Comparison of ENCODE assay signal across 8 cellular contexts in genomic region chr18:8706545-8706980, GRCh38. TPM values are rescaled to one million over a fixed set of nuclear protein-coding genes. Genes with fewer than 3 reads are reported as not detected.
A peak's percentile ranks its signal among the peaks of the same experiment; 100 is the strongest.
DNase-seq lines count a peak whose midpoint lies in the region; ATAC-seq and TF ChIP-seq lines count a peak whose summit lies in the region.

No MANE protein-coding gene starts in this region.

- H3K4me1 Mint-ChIP-seq in osteocyte (ENCODE audit: unreplicated experiment), result peaks cover 46% of the 10 kb centered on the region

- TF ChIP-seq CTCF in RWPE2 (IDR thresholded peaks at IDR 0.05; ENCODE audit: poor library complexity, severe bottlenecking) (no peak), osteocyte (IDR thresholded peaks at IDR 0.05) (no peak), adrenal gland (IDR thresholded peaks at IDR 0.05) (no peak)

- peak; percentile 50 for DNase-seq in NCI-H146 (lab: John Stamatoyannopoulos, UW)
- DNase-seq in NCI-H146 treated with DMSO at 0.1 percent for 48 hours (lab: John Stamatoyannopoulos, UW; ENCODE audit: unreplicated experiment), result no peak
- no peak for DNase-seq in RWPE2 (ENCODE audit: low spot score)
- DNase-seq in osteocyte (ENCODE audit: extremely low spot score, unreplicated experiment), result peak; percentile 83
- no peak for DNase-seq in mucosa of gallbladder (ENCODE audit: low spot score)
- no peak for DNase-seq in MV-4-11 (lab: John Stamatoyannopoulos, UW)
- no peak for DNase-seq in adrenal gland

- H3K27me3 Mint-ChIP-seq in osteocyte (ENCODE audit: unreplicated experiment), result no peaks in the 10 kb centered on the region

- peak overlapping the region; percentile 66 for H3K27ac ChIP-seq in RWPE2 (ENCODE audit: poor library complexity, severe bottlenecking)
- H3K27ac ChIP-seq in adrenal gland, result peak overlapping the region in 1 of 5 donors; percentile 57

- no peaks in the 10 kb centered on the region for H3K9me3 Mint-ChIP-seq in osteocyte (ENCODE audit: unreplicated experiment)

- H3K27me3 ChIP-seq in RWPE2 (ENCODE audit: insufficient read depth, poor library complexity, severe bottlenecking) (no peaks in the 10 kb centered on the region), endocrine pancreas (ENCODE audit: control insufficient read depth, insufficient read depth, low read length) (no peaks in the 10 kb centered on the region), adrenal gland (peaks cover 7% of the 10 kb centered on the region)

- TF ChIP-seq POLR2A in adrenal gland (IDR thresholded peaks at IDR 0.05), result no peak

- H3K4me1 ChIP-seq in RWPE2 (ENCODE audit: insufficient read depth, poor library complexity, severe bottlenecking), result no peaks in the 10 kb centered on the region
- no peaks in the 10 kb centered on the region for H3K4me1 ChIP-seq in endocrine pancreas (ENCODE audit: control insufficient read depth, insufficient read depth, low read length)
- peaks cover 9 to 18% of the 10 kb centered on the region in 2 donors for H3K4me1 ChIP-seq in adrenal gland (replicated peaks in 1 of 2)

- H3K36me3 Mint-ChIP-seq in osteocyte (ENCODE audit: unreplicated experiment), result peaks cover 2% of the 10 kb centered on the region

- H3K4me3 ChIP-seq in RWPE2 (ENCODE audit: severe bottlenecking), result peak overlapping the region; percentile 95
- H3K4me3 ChIP-seq in endocrine pancreas (ENCODE audit: control insufficient read depth, insufficient read depth, low read length), result no peak overlapping the region
- peak overlapping the region in 1 of 4 donors; percentile 83 for H3K4me3 ChIP-seq in adrenal gland

- peak overlapping the region; percentile 97 for H3K27ac Mint-ChIP-seq in osteocyte (ENCODE audit: unreplicated experiment)

- H3K36me3 ChIP-seq in RWPE2 (ENCODE audit: low read depth) (peaks cover 9% of the 10 kb centered on the region; the same call in 1 of the 2 replicates), endocrine pancreas (ENCODE audit: control insufficient read depth, insufficient read depth, low read length) (no peaks in the 10 kb centered on the region), adrenal gland (replicated peaks in 1 of 2) (no peaks in the 10 kb centered on the region)

- H3K4me3 Mint-ChIP-seq in osteocyte (ENCODE audit: unreplicated experiment), result peak overlapping the region; percentile 99

- H3K9me3 ChIP-seq in RWPE2 (ENCODE audit: severe bottlenecking) (no peaks in the 10 kb centered on the region), endocrine pancreas (ENCODE audit: control insufficient read depth, low read length) (no peaks in the 10 kb centered on the region), adrenal gland (replicated peaks in 1 of 3) (no peaks in the 10 kb centered on the region)

- peak; percentile 2; the same call in 1 of the 3 replicates for ATAC-seq in RWPE2 (ENCODE audit: low read depth)

- intact Hi-C loops in adrenal gland (cut with DNase I), result loop anchor here in 1 of 2 donors (10.0 kb wide), 1 partner anchor 348 kb away; no protein-coding TSS in a partner anchor

- peak overlapping the region; percentile 1 for H3K9ac ChIP-seq in endocrine pancreas (ENCODE audit: control insufficient read depth, insufficient read depth, low read length)

- WGBS in adrenal gland, 4 donors, result 2 to 5% (median 4%) methylated on average over 7 to 38 of the region's 38 CpGs

RNA-seq across cellular contexts. Expression of gene MTCL1, which starts 1.2 kb away (rescaled TPM):
- total RNA-seq in osteocyte, result 56.9 and 58.4 TPM in 2 replicates
- 182 TPM for total RNA-seq in mucosa of gallbladder
- total RNA-seq in adrenal gland, result 1 to 10 TPM in 5 of 8 donors, under 1 TPM in 3; 0.43 to 4.4 (median 1.4) TPM
- polyA plus RNA-seq in adrenal gland, result 10 to 100 TPM in 1 of 3 donors, 1 to 10 TPM in 2; 2.3 to 12.5 (median 4.9) TPM

Comparison
In these comparisons a context has a peak if more than half of its experiments do, and no peak if none do; other contexts are left out.
1. DNase-seq: peak in NCI-H146 (single experiment) and osteocyte (single experiment); none in NCI-H146 treated with DMSO at 0.1 percent for 48 hours (single experiment), RWPE2 (single experiment), mucosa of gallbladder (single experiment), MV-4-11 (single experiment) and adrenal gland (0 of 7).
2. RNA of gene MTCL1, which starts 1.2 kb away (total RNA-seq): 182 TPM in mucosa of gallbladder (single experiment) and 56.9 to 58.4 TPM in osteocyte; 0.43 to 4.4 TPM in adrenal gland; every median in the first group is over 10 times any median in the second.